Comparison of ENCODE assay signal across 1 cellular context in the genomic region with DNA sequence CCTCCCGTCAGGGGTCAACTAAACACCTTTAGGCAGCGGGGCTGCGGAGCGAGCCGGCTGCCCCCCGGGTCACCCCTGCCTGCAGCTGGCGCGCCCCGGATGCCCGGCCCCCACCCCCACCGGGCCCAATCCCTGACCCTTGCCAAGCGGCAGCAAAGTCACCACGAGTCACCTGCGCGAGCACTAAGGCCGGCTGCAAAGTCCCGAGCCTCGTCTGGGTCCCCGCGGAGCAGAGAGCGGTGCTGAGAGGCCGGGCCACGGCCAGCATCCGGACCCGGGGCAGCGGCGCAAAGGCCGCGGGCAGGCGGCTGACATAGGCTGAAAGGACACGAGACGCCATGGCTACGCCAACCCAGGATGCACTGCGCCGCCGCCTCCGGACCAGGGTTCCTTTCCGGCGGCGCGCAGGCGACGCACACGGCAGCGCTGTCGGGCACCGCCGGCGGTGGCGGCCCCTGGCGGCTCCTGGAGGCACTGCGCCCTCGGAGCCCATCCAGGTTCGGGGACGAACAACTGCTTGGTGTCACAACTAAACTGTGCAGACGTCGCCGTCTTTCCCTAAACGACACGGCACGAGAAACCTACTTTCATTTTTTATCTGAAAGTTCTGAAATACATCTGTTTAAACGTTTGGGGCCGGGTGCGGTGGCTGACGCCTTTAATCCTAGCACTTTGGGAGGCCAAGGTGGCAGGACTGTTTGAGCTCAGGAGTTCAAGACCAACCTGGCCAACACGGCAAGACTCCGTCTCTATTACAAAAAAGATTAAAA.
A peak's percentile ranks its signal among the peaks of the same experiment; 100 is the strongest.
TF ChIP-seq lines count a peak whose summit lies in the region.

A gene (minus strand): TSS at position 366 of the 770 bp plus-strand sequence. CDS start 26 bp downstream, at position 340.

TF ChIP-seq in K562, 482 proteins besides CTCF, POLR2A, EP300 and RAD21 (continued from another document and continues in another):
- peak; percentile 17 to 27; a peak in 2 of 4 replicates for TF ChIP-seq SIX5 (IDR thresholded peaks at IDR 0.05; ENCODE audit: borderline replicate concordance in 1 of 2, insufficient read depth in 1 of 2, low read depth in 1 of 2, low read length in 2 of 2)
- peak; percentile 13; the same call in 1 of the 2 replicates for TF ChIP-seq ZNF384 (IDR thresholded peaks at IDR 0.05; ENCODE audit: low read depth, low read length)
- no peak for TF ChIP-seq NCOA6 (IDR thresholded peaks at IDR 0.05)
- TF ChIP-seq RBM22 (IDR thresholded peaks at IDR 0.05; ENCODE audit: low read depth, low read length, poor library complexity, severe bottlenecking) = peak; percentile 69
- TF ChIP-seq KAT7 (CRISPR knock-in tag; IDR thresholded peaks at IDR 0.05; ENCODE audit: borderline replicate concordance) = peak; percentile 10; the same call in 1 of the 2 replicates
- 0 out of 2 replicates have a peak, but pooled peaks have one; percentile 43 for TF ChIP-seq HNRNPL (IDR thresholded peaks at IDR 0.05; ENCODE audit: low read depth, low read length)
- peak; percentile 75 for TF ChIP-seq NEUROD1 (IDR thresholded peaks at IDR 0.05; ENCODE audit: borderline replicate concordance, low read depth, low read length, partially characterized antibody)
- 0 out of 2 replicates have a peak, but pooled peaks have one; percentile 27 for TF ChIP-seq MIER1 (IDR thresholded peaks at IDR 0.05; ENCODE audit: low read depth)
- peak; percentile 25; the same call in 1 of the 2 replicates for TF ChIP-seq NFE2 (IDR thresholded peaks at IDR 0.05; ENCODE audit: low read depth)
- TF ChIP-seq SIN3B (IDR thresholded peaks at IDR 0.05; ENCODE audit: low read depth) = peak; percentile 96
- TF ChIP-seq MYC (IDR thresholded peaks at IDR 0.05; ENCODE audit: low read depth, low read length) = peak; percentile 90
- TF ChIP-seq MYC (CRISPR knock-in tag; IDR thresholded peaks at IDR 0.05; ENCODE audit: borderline replicate concordance, low read depth) = no peak
- TF ChIP-seq, protein P1, sequence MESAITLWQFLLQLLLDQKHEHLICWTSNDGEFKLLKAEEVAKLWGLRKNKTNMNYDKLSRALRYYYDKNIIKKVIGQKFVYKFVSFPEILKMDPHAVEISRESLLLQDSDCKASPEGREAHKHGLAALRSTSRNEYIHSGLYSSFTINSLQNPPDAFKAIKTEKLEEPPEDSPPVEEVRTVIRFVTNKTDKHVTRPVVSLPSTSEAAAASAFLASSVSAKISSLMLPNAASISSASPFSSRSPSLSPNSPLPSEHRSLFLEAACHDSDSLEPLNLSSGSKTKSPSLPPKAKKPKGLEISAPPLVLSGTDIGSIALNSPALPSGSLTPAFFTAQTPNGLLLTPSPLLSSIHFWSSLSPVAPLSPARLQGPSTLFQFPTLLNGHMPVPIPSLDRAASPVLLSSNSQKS (CRISPR knock-in tag; IDR thresholded peaks at IDR 0.05) = no peak
- peak in 1 of 2 experiments; percentile 73; a peak in 1 of 4 replicates for TF ChIP-seq KDM4B (IDR thresholded peaks at IDR 0.05; ENCODE audit: borderline replicate concordance in 2 of 2, low read depth in 1 of 2)
- TF ChIP-seq, protein P2, sequence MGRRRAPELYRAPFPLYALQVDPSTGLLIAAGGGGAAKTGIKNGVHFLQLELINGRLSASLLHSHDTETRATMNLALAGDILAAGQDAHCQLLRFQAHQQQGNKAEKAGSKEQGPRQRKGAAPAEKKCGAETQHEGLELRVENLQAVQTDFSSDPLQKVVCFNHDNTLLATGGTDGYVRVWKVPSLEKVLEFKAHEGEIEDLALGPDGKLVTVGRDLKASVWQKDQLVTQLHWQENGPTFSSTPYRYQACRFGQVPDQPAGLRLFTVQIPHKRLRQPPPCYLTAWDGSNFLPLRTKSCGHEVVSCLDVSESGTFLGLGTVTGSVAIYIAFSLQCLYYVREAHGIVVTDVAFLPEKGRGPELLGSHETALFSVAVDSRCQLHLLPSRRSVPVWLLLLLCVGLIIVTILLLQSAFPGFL (CRISPR knock-in tag; IDR thresholded peaks at IDR 0.05) = 0 out of 2 replicates have a peak, but pooled peaks have one; percentile 74
- TF ChIP-seq, protein P3, sequence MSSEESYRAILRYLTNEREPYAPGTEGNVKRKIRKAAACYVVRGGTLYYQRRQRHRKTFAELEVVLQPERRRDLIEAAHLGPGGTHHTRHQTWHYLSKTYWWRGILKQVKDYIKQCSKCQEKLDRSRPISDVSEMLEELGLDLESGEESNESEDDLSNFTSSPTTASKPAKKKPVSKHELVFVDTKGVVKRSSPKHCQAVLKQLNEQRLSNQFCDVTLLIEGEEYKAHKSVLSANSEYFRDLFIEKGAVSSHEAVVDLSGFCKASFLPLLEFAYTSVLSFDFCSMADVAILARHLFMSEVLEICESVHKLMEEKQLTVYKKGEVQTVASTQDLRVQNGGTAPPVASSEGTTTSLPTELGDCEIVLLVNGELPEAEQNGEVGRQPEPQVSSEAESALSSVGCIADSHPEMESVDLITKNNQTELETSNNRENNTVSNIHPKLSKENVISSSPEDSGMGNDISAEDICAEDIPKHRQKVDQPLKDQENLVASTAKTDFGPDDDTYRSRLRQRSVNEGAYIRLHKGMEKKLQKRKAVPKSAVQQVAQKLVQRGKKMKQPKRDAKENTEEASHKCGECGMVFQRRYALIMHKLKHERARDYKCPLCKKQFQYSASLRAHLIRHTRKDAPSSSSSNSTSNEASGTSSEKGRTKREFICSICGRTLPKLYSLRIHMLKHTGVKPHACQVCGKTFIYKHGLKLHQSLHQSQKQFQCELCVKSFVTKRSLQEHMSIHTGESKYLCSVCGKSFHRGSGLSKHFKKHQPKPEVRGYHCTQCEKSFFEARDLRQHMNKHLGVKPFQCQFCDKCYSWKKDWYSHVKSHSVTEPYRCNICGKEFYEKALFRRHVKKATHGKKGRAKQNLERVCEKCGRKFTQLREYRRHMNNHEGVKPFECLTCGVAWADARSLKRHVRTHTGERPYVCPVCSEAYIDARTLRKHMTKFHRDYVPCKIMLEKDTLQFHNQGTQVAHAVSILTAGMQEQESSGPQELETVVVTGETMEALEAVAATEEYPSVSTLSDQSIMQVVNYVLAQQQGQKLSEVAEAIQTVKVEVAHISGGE (CRISPR knock-in tag; IDR thresholded peaks at IDR 0.05) = peak in 1 of 3 experiments; percentile 75; a peak in 1 of 6 replicates
- peak; percentile 87 for TF ChIP-seq ESRRA (IDR thresholded peaks at IDR 0.05; ENCODE audit: borderline replicate concordance, low read depth)
- TF ChIP-seq, protein P4, sequence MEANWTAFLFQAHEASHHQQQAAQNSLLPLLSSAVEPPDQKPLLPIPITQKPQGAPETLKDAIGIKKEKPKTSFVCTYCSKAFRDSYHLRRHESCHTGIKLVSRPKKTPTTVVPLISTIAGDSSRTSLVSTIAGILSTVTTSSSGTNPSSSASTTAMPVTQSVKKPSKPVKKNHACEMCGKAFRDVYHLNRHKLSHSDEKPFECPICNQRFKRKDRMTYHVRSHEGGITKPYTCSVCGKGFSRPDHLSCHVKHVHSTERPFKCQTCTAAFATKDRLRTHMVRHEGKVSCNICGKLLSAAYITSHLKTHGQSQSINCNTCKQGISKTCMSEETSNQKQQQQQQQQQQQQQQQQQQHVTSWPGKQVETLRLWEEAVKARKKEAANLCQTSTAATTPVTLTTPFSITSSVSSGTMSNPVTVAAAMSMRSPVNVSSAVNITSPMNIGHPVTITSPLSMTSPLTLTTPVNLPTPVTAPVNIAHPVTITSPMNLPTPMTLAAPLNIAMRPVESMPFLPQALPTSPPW (CRISPR knock-in tag; IDR thresholded peaks at IDR 0.05) = peak; percentile 44; the same call in 1 of the 2 replicates
- no peak for TF ChIP-seq HNRNPK (IDR thresholded peaks at IDR 0.05; ENCODE audit: low read depth, low read length, poor library complexity, severe bottlenecking)
- TF ChIP-seq, protein P5, sequence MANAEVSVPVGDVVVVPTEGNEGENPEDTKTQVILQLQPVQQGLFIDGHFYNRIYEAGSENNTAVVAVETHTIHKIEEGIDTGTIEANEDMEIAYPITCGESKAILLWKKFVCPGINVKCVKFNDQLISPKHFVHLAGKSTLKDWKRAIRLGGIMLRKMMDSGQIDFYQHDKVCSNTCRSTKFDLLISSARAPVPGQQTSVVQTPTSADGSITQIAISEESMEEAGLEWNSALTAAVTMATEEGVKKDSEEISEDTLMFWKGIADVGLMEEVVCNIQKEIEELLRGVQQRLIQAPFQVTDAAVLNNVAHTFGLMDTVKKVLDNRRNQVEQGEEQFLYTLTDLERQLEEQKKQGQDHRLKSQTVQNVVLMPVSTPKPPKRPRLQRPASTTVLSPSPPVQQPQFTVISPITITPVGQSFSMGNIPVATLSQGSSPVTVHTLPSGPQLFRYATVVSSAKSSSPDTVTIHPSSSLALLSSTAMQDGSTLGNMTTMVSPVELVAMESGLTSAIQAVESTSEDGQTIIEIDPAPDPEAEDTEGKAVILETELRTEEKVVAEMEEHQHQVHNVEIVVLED (CRISPR knock-in tag; IDR thresholded peaks at IDR 0.05) = peak; percentile 94
- peak; percentile 89 for TF ChIP-seq XRCC5 (IDR thresholded peaks at IDR 0.05; ENCODE audit: low read depth, low read length)
- peak; percentile 67 for TF ChIP-seq SAP30 (IDR thresholded peaks at IDR 0.05; ENCODE audit: borderline replicate concordance, insufficient read depth, low read depth, low read length, poor library complexity, severe bottlenecking)
- TF ChIP-seq POLR2B (IDR thresholded peaks at IDR 0.05; ENCODE audit: low read depth, partially characterized antibody) = peak; percentile 76
- peak in 1 of 2 experiments; percentile 93; a peak in 2 of 4 replicates for TF ChIP-seq HDAC1 (IDR thresholded peaks at IDR 0.05)
- TF ChIP-seq, protein P6, sequence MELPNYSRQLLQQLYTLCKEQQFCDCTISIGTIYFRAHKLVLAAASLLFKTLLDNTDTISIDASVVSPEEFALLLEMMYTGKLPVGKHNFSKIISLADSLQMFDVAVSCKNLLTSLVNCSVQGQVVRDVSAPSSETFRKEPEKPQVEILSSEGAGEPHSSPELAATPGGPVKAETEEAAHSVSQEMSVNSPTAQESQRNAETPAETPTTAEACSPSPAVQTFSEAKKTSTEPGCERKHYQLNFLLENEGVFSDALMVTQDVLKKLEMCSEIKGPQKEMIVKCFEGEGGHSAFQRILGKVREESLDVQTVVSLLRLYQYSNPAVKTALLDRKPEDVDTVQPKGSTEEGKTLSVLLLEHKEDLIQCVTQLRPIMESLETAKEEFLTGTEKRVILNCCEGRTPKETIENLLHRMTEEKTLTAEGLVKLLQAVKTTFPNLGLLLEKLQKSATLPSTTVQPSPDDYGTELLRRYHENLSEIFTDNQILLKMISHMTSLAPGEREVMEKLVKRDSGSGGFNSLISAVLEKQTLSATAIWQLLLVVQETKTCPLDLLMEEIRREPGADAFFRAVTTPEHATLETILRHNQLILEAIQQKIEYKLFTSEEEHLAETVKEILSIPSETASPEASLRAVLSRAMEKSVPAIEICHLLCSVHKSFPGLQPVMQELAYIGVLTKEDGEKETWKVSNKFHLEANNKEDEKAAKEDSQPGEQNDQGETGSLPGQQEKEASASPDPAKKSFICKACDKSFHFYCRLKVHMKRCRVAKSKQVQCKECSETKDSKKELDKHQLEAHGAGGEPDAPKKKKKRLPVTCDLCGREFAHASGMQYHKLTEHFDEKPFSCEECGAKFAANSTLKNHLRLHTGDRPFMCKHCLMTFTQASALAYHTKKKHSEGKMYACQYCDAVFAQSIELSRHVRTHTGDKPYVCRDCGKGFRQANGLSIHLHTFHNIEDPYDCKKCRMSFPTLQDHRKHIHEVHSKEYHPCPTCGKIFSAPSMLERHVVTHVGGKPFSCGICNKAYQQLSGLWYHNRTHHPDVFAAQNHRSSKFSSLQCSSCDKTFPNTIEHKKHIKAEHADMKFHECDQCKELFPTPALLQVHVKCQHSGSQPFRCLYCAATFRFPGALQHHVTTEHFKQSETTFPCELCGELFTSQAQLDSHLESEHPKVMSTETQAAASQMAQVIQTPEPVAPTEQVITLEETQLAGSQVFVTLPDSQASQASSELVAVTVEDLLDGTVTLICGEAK (IDR thresholded peaks at IDR 0.05) = peak; percentile 74
- TF ChIP-seq, protein P6 (CRISPR knock-in tag; IDR thresholded peaks at IDR 0.05) = no peak
- TF ChIP-seq TBP (optimal IDR thresholded peaks at IDR 0.05; ENCODE audit: low read depth, low read length) = peak; percentile 68
- TF ChIP-seq, protein P7, sequence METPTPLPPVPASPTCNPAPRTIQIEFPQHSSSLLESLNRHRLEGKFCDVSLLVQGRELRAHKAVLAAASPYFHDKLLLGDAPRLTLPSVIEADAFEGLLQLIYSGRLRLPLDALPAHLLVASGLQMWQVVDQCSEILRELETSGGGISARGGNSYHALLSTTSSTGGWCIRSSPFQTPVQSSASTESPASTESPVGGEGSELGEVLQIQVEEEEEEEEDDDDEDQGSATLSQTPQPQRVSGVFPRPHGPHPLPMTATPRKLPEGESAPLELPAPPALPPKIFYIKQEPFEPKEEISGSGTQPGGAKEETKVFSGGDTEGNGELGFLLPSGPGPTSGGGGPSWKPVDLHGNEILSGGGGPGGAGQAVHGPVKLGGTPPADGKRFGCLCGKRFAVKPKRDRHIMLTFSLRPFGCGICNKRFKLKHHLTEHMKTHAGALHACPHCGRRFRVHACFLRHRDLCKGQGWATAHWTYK (CRISPR knock-in tag; IDR thresholded peaks at IDR 0.05) = 0 out of 2 replicates have a peak, but pooled peaks have one; percentile 28
- TF ChIP-seq YY1 (IDR thresholded peaks at IDR 0.05; ENCODE audit: borderline replicate concordance in 1 of 3, control insufficient read depth in 1 of 3, extremely low read depth in 1 of 3, insufficient read depth in 3 of 3, insufficient read length in 1 of 3, insufficient replicate concordance in 2 of 3, low read depth in 1 of 3, low read length in 2 of 3) = peak; percentile 59 to 94 (median 90)
- TF ChIP-seq SIN3A (IDR thresholded peaks at IDR 0.05; ENCODE audit: borderline replicate concordance in 2 of 2, control insufficient read depth in 1 of 2, low read depth in 2 of 2, low read length in 2 of 2) = peak in 1 of 2 experiments; percentile 72; a peak in 1 of 4 replicates
